18 cellular contexts compared by ENCODE assay signal in the genomic region with DNA sequence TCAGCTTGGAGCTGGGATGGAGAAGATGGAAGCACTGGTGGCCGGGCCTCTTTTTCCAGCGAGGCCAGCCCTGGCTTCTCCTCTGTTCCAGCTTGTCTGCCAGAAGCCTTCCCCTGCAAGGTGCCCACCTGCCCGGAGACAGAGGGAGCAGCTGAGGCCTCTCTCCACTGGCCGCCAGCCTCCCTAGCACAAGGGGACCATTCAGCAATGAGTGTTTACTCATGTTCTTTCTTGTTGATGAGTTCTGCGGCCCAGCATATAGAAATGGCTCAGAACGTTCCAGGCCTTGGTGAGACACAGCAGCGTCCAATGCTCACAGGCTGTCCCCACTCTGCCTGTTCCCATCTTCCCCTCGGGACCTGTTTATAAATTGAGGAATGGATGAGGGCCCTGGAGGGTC. TPM values are rescaled to one million over a fixed set of nuclear protein-coding genes. Genes with fewer than 3 reads are reported as not detected.
DNase-seq lines count a peak whose midpoint lies in the region; ATAC-seq and TF ChIP-seq lines count a peak whose summit lies in the region.
"Had no signal": no experiment of that assay in that cellular context is flagged by ENCODE, and none has a peak within 500 bp of the region (broad histone marks: within the 10 kb centered on the region; RNA-seq: fewer than 3 reads in every experiment).

No MANE protein-coding gene starts in this region.

- intact Hi-C loops in breast epithelium (cut with DNase I; ENCODE audit: low total_unique reads): no loop called here

- H3K9me3 ChIP-seq in breast epithelium (no peaks in the 10 kb centered on the region), muscle layer of colon (ENCODE audit: low read length) (no peaks in the 10 kb centered on the region)
- H3K9me3 ChIP-seq: upper lobe of right lung had no signal

- H3K4me1 ChIP-seq in breast epithelium (peaks cover 19 to 26% of the 10 kb centered on the region in 2 donors), muscle layer of colon (ENCODE audit: insufficient read depth, low read length) (peaks cover 49% of the 10 kb centered on the region)

- TF ChIP-seq POLR2A in breast epithelium (IDR thresholded peaks at IDR 0.05): no peak
- TF ChIP-seq POLR2A in GM18505 (IDR thresholded peaks at IDR 0.05; ENCODE audit: borderline replicate concordance, extremely low read depth, insufficient read depth, insufficient read length): no peak

- H3K27me3 ChIP-seq in breast epithelium (no peaks in the 10 kb centered on the region), muscle layer of colon (ENCODE audit: control insufficient read depth in 1 of 2, insufficient read depth in 2 of 2, low read length in 2 of 2) (no peaks in the 10 kb centered on the region)
- H3K27me3 ChIP-seq: upper lobe of right lung had no signal

- H3K4me3 ChIP-seq in breast epithelium: no peak overlapping the region
- H3K4me3 ChIP-seq in muscle layer of colon (ENCODE audit: low read depth in 1 of 2, low read length in 2 of 2): no peak overlapping the region
- H3K4me3 ChIP-seq: upper lobe of right lung had no signal

- DNase-seq in NCI-H1092 (lab: John Stamatoyannopoulos, UW) (peak; percentile 26), breast epithelium (ENCODE audit: low spot score in 2 of 2) (no peak), substantia nigra (lab: John Stamatoyannopoulos, UW) (peak in 42 of 49 donors; percentile 36 to 88 (median 69))
- DNase-seq: activated CD4-positive, alpha-beta T cell treated with anti-CD3 and anti-CD28 coated beads, Interleukin-2, amount 50 U/mL, for 4 hours; activated T-cell treated with anti-CD3 and anti-CD28 coated beads for 4 hours; COR-L47; GOT3; kidney glomerular epithelial cell; NCI-H2029 treated with DMSO at 0.1 percent for 48 hours; SHP77 treated with DMSO at 0.1 percent for 48 hours; upper lobe of right lung had no signal

- no peak for ATAC-seq in GM18505 (IDR thresholded peaks at IDR 0.05; ENCODE audit: unreplicated experiment)
- no peak for ATAC-seq in HG02623 (IDR thresholded peaks at IDR 0.05; ENCODE audit: unreplicated experiment)
- ATAC-seq in HG03521 (IDR thresholded peaks at IDR 0.05; ENCODE audit: unreplicated experiment): no peak
- ATAC-seq: stimulated activated effector memory CD8-positive, alpha-beta T cell treated with anti-CD3 and anti-CD28 coated beads, Interleukin-12 subunit alpha, Interleukin-12 subunit beta, amount 100 ng/mL, for 72 hours; upper lobe of right lung had no signal

- H3K27ac ChIP-seq in breast epithelium (peak overlapping the region; percentile 88 to 99), muscle layer of colon (ENCODE audit: low read depth, low read length) (peak overlapping the region; percentile 46), substantia nigra (ENCODE audit: low read depth, low read length, poor library complexity, severe bottlenecking) (peak overlapping the region; percentile 98)
- H3K27ac ChIP-seq: HL-60 had no signal

- no peaks in the 10 kb centered on the region for H3K36me3 ChIP-seq in breast epithelium
- peaks cover 17% of the 10 kb centered on the region for H3K36me3 ChIP-seq in muscle layer of colon (ENCODE audit: insufficient read depth, low read length)
- H3K36me3 ChIP-seq: upper lobe of right lung had no signal

- H3K9ac ChIP-seq in muscle layer of colon (ENCODE audit: low read length): no peak overlapping the region

- no peak for TF ChIP-seq CTCF in breast epithelium (IDR thresholded peaks at IDR 0.05)

RNA-seq across cellular contexts. Expression of a gene that starts 47.3 kb away (rescaled TPM):
- 10 to 100 TPM; 20.2 to 34.5 (median 25.6) TPM for total RNA-seq in breast epithelium
- total RNA-seq: T-helper 1 cell treated with Interleukin-12 subunit alpha and Interleukin-12 subunit beta and Interleukin-4 antibody, amounts not matched to agents 30 ng/mL and 1 ng/mL, for 36 hours had no signal

Comparison
In these comparisons a context has a peak if more than half of its experiments do, and no peak if none do; other contexts are left out.
1. DNase-seq: peak in NCI-H1092 (single experiment) and substantia nigra (42 of 49); none in breast epithelium (0 of 2).
2. H3K27ac ChIP-seq: peak in every context shown above with its lines; median percentile 98 in substantia nigra; 94 in breast epithelium; 46 in muscle layer of colon.